ENCODE assay signal across 8 cellular contexts in the genomic region with DNA sequence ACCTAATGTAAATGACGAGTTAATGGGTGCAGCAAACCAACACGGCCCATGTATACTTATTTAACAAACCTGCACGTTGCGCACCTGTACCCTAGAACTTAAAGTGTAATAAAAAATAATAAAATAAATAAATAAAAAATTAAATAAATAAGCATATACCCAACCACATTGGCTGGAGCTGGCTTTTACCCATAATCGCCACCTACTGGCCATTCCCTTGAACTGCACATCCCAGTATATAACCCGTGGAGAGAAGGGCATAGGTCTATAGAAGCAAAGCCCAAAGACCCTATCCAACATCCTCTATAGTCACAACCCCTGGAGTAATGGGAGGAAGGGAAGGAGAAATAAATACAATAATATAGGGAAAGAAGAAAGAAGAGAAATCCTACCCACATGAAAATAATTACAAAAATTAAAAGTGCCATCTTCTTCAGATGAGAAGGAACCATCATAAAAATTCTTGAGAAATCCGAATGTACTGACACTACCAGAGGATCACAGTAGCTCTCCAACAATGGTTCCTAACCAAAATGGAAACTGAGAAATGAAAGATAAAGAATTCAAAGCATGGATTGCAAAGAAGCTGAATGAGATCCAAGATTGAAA.
A peak's percentile ranks its signal among the peaks of the same experiment; 100 is the strongest.
DNase-seq lines count a peak whose midpoint lies in the region; ATAC-seq and TF ChIP-seq lines count a peak whose summit lies in the region.

No MANE protein-coding gene starts in this region.

- H3K36me3 ChIP-seq in CD4-positive, CD25-positive, alpha-beta regulatory T cell (ENCODE audit: control insufficient read depth, insufficient read depth, low read length), result no peaks in the 10 kb centered on the region
- H3K36me3 ChIP-seq in right lobe of liver (no peaks in the 10 kb centered on the region), aorta (ENCODE audit: control insufficient read depth in 1 of 2, insufficient read depth in 2 of 2, low read length in 1 of 2) (no peaks in the 10 kb centered on the region)

- no peak for ATAC-seq in CD4-positive, CD25-positive, alpha-beta regulatory T cell (ENCODE audit: low read depth in 2 of 2)
- peak; percentile 84 for ATAC-seq in HG02759 (IDR thresholded peaks at IDR 0.05; ENCODE audit: unreplicated experiment)
- peak; percentile 59 to 65 (median 62) for ATAC-seq in right lobe of liver
- ATAC-seq in HG02840 (IDR thresholded peaks at IDR 0.05; ENCODE audit: low FRiP score, unreplicated experiment), result no peak
- ATAC-seq in aorta (ENCODE audit: low FRiP score), result no peak

- DNase-seq in CD4-positive, CD25-positive, alpha-beta regulatory T cell, result peak in 2 of 3 donors; percentile 14 to 15
- DNase-seq in NCI-H1694 treated with DMSO at 0.1 percent for 48 hours (lab: John Stamatoyannopoulos, UW) (peak; percentile 8), astrocyte of the hippocampus (ENCODE audit: low read depth, low spot score) (peak; percentile 28), right lobe of liver (no peak), aorta (no peak)

- no peak overlapping the region for H3K4me3 ChIP-seq in CD4-positive, CD25-positive, alpha-beta regulatory T cell (ENCODE audit: low read depth, low read length)
- H3K4me3 ChIP-seq in GM12875 (ENCODE audit: low read depth, low read length) (no peak overlapping the region), right lobe of liver (no peak overlapping the region), aorta (ENCODE audit: low read length in 2 of 2) (no peak overlapping the region)

- intact Hi-C loops in right lobe of liver (cut with DNase I) (no loop called here), aorta (cut with DNase I) (loop anchor here in 1 of 2 donors (10.0 kb wide), 1 partner anchor 357 kb away; no protein-coding TSS in a partner anchor)

- no peaks in the 10 kb centered on the region for H3K27me3 Mint-ChIP-seq in CD4-positive, CD25-positive, alpha-beta regulatory T cell

- H3K27ac Mint-ChIP-seq in CD4-positive, CD25-positive, alpha-beta regulatory T cell, result no peak overlapping the region

- WGBS in right lobe of liver (ENCODE audit: insufficient coverage, low coverage, low lambda C conversion rate, missing lambda C conversion rate), result 54% methylated on average over 7 of the region's 7 CpGs
- 71 to 78% methylated on average over 7 of the region's 7 CpGs for WGBS in aorta, 2 donors

- H3K27ac ChIP-seq in CD4-positive, CD25-positive, alpha-beta regulatory T cell (ENCODE audit: insufficient read depth, low read length, poor library complexity, severe bottlenecking), result no peak overlapping the region
- H3K27ac ChIP-seq in right lobe of liver (no peak overlapping the region), aorta (ENCODE audit: low read depth in 1 of 2, low read length in 2 of 2) (no peak overlapping the region)

- H3K4me3 Mint-ChIP-seq in CD4-positive, CD25-positive, alpha-beta regulatory T cell, result no peak overlapping the region

- H3K9me3 ChIP-seq in CD4-positive, CD25-positive, alpha-beta regulatory T cell (ENCODE audit: control insufficient read depth in 2 of 2, low read length in 2 of 2), result no peaks in the 10 kb centered on the region
- H3K9me3 ChIP-seq in right lobe of liver (no peaks in the 10 kb centered on the region), aorta (ENCODE audit: control insufficient read depth, low read length) (no peaks in the 10 kb centered on the region)

- H3K4me1 ChIP-seq in CD4-positive, CD25-positive, alpha-beta regulatory T cell (ENCODE audit: control insufficient read depth, insufficient read depth, low read length, poor library complexity, severe bottlenecking), result no peaks in the 10 kb centered on the region
- H3K4me1 ChIP-seq in right lobe of liver (no peaks in the 10 kb centered on the region), aorta (ENCODE audit: control insufficient read depth in 1 of 2, insufficient read depth in 2 of 2, low read length in 2 of 2) (no peaks in the 10 kb centered on the region)

- H3K9me3 Mint-ChIP-seq in CD4-positive, CD25-positive, alpha-beta regulatory T cell, result peaks cover 0 to 10% (median 0%) of the 10 kb centered on the region in 7 donors

- no peaks in the 10 kb centered on the region for H3K4me1 Mint-ChIP-seq in CD4-positive, CD25-positive, alpha-beta regulatory T cell

- no peaks in the 10 kb centered on the region for H3K27me3 ChIP-seq in CD4-positive, CD25-positive, alpha-beta regulatory T cell (ENCODE audit: control insufficient read depth, insufficient read depth, low read length)
- H3K27me3 ChIP-seq in right lobe of liver, result no peaks in the 10 kb centered on the region
- no peaks in the 10 kb centered on the region for H3K27me3 ChIP-seq in aorta (ENCODE audit: control insufficient read depth in 1 of 2, insufficient read depth in 2 of 2, low read length in 1 of 2)

- H3K36me3 Mint-ChIP-seq in CD4-positive, CD25-positive, alpha-beta regulatory T cell, result no peaks in the 10 kb centered on the region

- TF ChIP-seq POLR2A in right lobe of liver (IDR thresholded peaks at IDR 0.05), result no peak

- TF ChIP-seq CTCF in GM12875 (IDR thresholded peaks at IDR 0.05; ENCODE audit: borderline replicate concordance, insufficient read depth, low read depth, low read length) (peak; percentile 61; the same call in 1 of the 2 replicates), right lobe of liver (IDR thresholded peaks at IDR 0.05) (peak; percentile 37 to 80 (median 74))

Comparison
In these comparisons a context has a peak if more than half of its experiments do, and no peak if none do; other contexts are left out.
1. ATAC-seq: peak in HG02759 (single experiment) and right lobe of liver (4 of 4); none in CD4-positive, CD25-positive, alpha-beta regulatory T cell (0 of 2), HG02840 (single experiment) and aorta (single experiment).
2. DNase-seq: peak in CD4-positive, CD25-positive, alpha-beta regulatory T cell (2 of 3), NCI-H1694 treated with DMSO at 0.1 percent for 48 hours (single experiment) and astrocyte of the hippocampus (single experiment); none in right lobe of liver (0 of 3) and aorta (0 of 2).